9 cellular contexts compared by ENCODE assay signal in genomic region chr16:637081-638018, GRCh38. TPM values are rescaled to one million over a fixed set of nuclear protein-coding genes. Genes with fewer than 3 reads are reported as not detected.
DNase-seq lines count a peak whose midpoint lies in the region; ATAC-seq, FAIRE-seq and TF ChIP-seq lines count a peak whose summit lies in the region.
"Had no signal": no experiment of that assay in that cellular context is flagged by ENCODE, and none has a peak within 500 bp of the region (broad histone marks: within the 10 kb centered on the region; RNA-seq: fewer than 3 reads in every experiment).

No MANE protein-coding gene starts in this region.

- no peaks in the 10 kb centered on the region for H3K9me3 Mint-ChIP-seq in CD8-positive, alpha-beta T cell

- H3K27me3 Mint-ChIP-seq in CD8-positive, alpha-beta T cell (ENCODE audit: low read depth), result no peaks in the 10 kb centered on the region

- POLR2A ChIA-PET in CD8-positive, alpha-beta T cell (lab: Charles Lee), result interaction anchor here (0.7 to 1.6 kb wide), 12 partner anchors 12 to 402 kb away, joined by 3 to 12 read pairs (median 4); partner anchors contain the start of genes ANTKMT, CAPN15, FAM234A and SOX8

- TF ChIP-seq CTCF in CD8-positive, alpha-beta T cell (IDR thresholded peaks at IDR 0.05), result no peak
- TF ChIP-seq CTCF in VCaP (conservative IDR thresholded peaks at IDR 0.05) (no peak), bronchial epithelial cell (IDR thresholded peaks at IDR 0.05; ENCODE audit: insufficient read depth, low read length, severe bottlenecking) (no peak), keratinocyte (optimal IDR thresholded peaks at IDR 0.05 in 1 of 3, IDR thresholded peaks at IDR 0.05 in 1 of 3, conservative IDR thresholded peaks at IDR 0.05 in 1 of 3; ENCODE audit: extremely low read depth in 1 of 3, insufficient read depth in 2 of 3, low read length in 3 of 3) (no peak)

- H3K4me1 Mint-ChIP-seq in CD8-positive, alpha-beta T cell (ENCODE audit: low read depth), result peaks cover 10% of the 10 kb centered on the region

- peak overlapping the region; percentile 96 for H3K27ac Mint-ChIP-seq in CD8-positive, alpha-beta T cell

- no peaks in the 10 kb centered on the region for H3K27me3 ChIP-seq in CD8-positive, alpha-beta T cell (ENCODE audit: insufficient read depth, low read length)
- H3K27me3 ChIP-seq in bronchial epithelial cell (ENCODE audit: control insufficient read depth, insufficient read depth, low read length) (no peaks in the 10 kb centered on the region), keratinocyte (ENCODE audit: control insufficient read depth, extremely low read depth, insufficient read depth, low read length) (no peaks in the 10 kb centered on the region)

- H3K9me1 ChIP-seq in keratinocyte (ENCODE audit: control insufficient read depth, extremely low read depth, insufficient read depth, low read length), result no peaks in the 10 kb centered on the region

- H3K36me3 Mint-ChIP-seq in CD8-positive, alpha-beta T cell, result peaks cover 14% of the 10 kb centered on the region

- H2AFZ ChIP-seq in keratinocyte (ENCODE audit: control insufficient read depth, low read length), result peak overlapping the region; percentile 95

- peaks cover 24% of the 10 kb centered on the region for H3K4me1 ChIP-seq in CD8-positive, alpha-beta T cell (ENCODE audit: insufficient read depth, low read length)
- H3K4me1 ChIP-seq in keratinocyte (ENCODE audit: control insufficient read depth, extremely low read depth, insufficient read depth, low read length), result peaks cover 8% of the 10 kb centered on the region

- H3K79me2 ChIP-seq in keratinocyte (ENCODE audit: control insufficient read depth, insufficient read depth, low read length), result peaks cover 8% of the 10 kb centered on the region

- peak overlapping the region; percentile 77 for H3K4me3 ChIP-seq in CD8-positive, alpha-beta T cell (ENCODE audit: low read depth, low read length)
- H3K4me3 ChIP-seq in bronchial epithelial cell (ENCODE audit: low read depth, low read length), result peak overlapping the region; percentile 91
- H3K4me3 ChIP-seq in keratinocyte (ENCODE audit: control insufficient read depth in 2 of 3, extremely low read depth in 1 of 3, insufficient read depth in 2 of 3, low read depth in 1 of 3, low read length in 3 of 3), result peak overlapping the region; percentile 74 to 85 (median 83)

- no peaks in the 10 kb centered on the region for H3K36me3 ChIP-seq in CD8-positive, alpha-beta T cell (ENCODE audit: insufficient read depth, low read length)
- H3K36me3 ChIP-seq in bronchial epithelial cell (ENCODE audit: control insufficient read depth, insufficient read depth, low read length), result peaks cover 3% of the 10 kb centered on the region
- peaks cover 2 to 10% of the 10 kb centered on the region in 2 experiments for H3K36me3 ChIP-seq in keratinocyte (ENCODE audit: control insufficient read depth in 2 of 2, extremely low read depth in 1 of 2, insufficient read depth in 2 of 2, low read length in 2 of 2)

- CTCF ChIA-PET in CD8-positive, alpha-beta T cell (lab: Charles Lee), result interaction anchor here (1.4 to 1.5 kb wide), 3 partner anchors 11 to 43 kb away, joined by 4 to 6 read pairs (median 5); partner anchors contain the start of gene STUB1

- H3K4me3 Mint-ChIP-seq in CD8-positive, alpha-beta T cell, result peak overlapping the region; percentile 98

- intact Hi-C loops in CD8-positive, alpha-beta T cell (cut with DNase I, micrococcal nuclease), result loop anchor here (2.0 to 10.0 kb wide), 7 partner anchors 31 to 783 kb away; partner anchors contain the start of genes CHTF18 (in 2 of the 2), RPUSD1 (in 2 of the 2), DECR2 (in 1 of the 2) and NHLRC4 (in 1 of the 2)

- peak overlapping the region; percentile 56 for H3K4me2 ChIP-seq in keratinocyte (ENCODE audit: control insufficient read depth, extremely low read depth, insufficient read depth, low read depth, low read length)

- DNase-seq in CD8-positive, alpha-beta T cell, result peak in 6 of 7 experiments; percentile 81 to 88 (median 83)
- peak; percentile 97 for DNase-seq in HTR-8/SVneo (ENCODE audit: insufficient read length, low spot score)
- no peak for DNase-seq in bronchial epithelial cell (ENCODE audit: low read depth)
- peak; percentile 60 for DNase-seq in keratinocyte (ENCODE audit: low read depth, low spot score)
- DNase-seq in stimulated activated CD4-positive, alpha-beta T cell treated with anti-CD3 and anti-CD28 coated beads, Interleukin-12 subunit alpha, Interleukin-12 subunit beta, amount 100 ng/mL, for 48 hours (ENCODE audit: low read depth in 2 of 3, low spot score in 1 of 3), result peak; percentile 82 to 86 (median 82)

- FAIRE-seq in HTR-8/SVneo (lab: Jason Lieb, UNC), result peak; percentile 26
- FAIRE-seq in bronchial epithelial cell (lab: Jason Lieb, UNC), result no peak
- no peak for FAIRE-seq in keratinocyte (lab: Jason Lieb, UNC)
- FAIRE-seq: TTC549 had no signal

- peak overlapping the region; percentile 56 for H3K27ac ChIP-seq in CD8-positive, alpha-beta T cell (ENCODE audit: low read depth, low read length)
- H3K27ac ChIP-seq in VCaP (peak overlapping the region; percentile 86), keratinocyte (ENCODE audit: control insufficient read depth, insufficient read depth, low read length) (peak overlapping the region; percentile 90)

- peak overlapping the region; percentile 85 for H3K9ac ChIP-seq in keratinocyte (ENCODE audit: control insufficient read depth, extremely low read depth, insufficient read depth, low read length)

- no peaks in the 10 kb centered on the region for H4K20me1 ChIP-seq in keratinocyte (ENCODE audit: control insufficient read depth, extremely low read depth, insufficient read depth, low read length)

- dilution Hi-C loops in keratinocyte (cut with MboI; ENCODE audit: extremely low pct_ligation_motif_present, low sequenced_read_pairs), result no loop called here

- no peaks in the 10 kb centered on the region for H3K9me3 ChIP-seq in CD8-positive, alpha-beta T cell (ENCODE audit: low read length)
- H3K9me3 ChIP-seq in keratinocyte (ENCODE audit: control insufficient read depth, low read depth, low read length), result no peaks in the 10 kb centered on the region

- peak; percentile 72 for ATAC-seq in CD8-positive, alpha-beta T cell
- ATAC-seq in GM18870 (IDR thresholded peaks at IDR 0.05; ENCODE audit: unreplicated experiment) (no peak), GM19397 (IDR thresholded peaks at IDR 0.05; ENCODE audit: unreplicated experiment) (no peak)

RNA-seq across cellular contexts. Expression of gene METTL26, which starts 1.2 kb away (rescaled TPM):
- 10 to 100 TPM; 37.4 to 43.1 TPM for total RNA-seq in CD8-positive, alpha-beta T cell
- 50.8 and 55.3 TPM in 2 replicates for total RNA-seq in bronchial epithelial cell
- 46.9 to 65.8 TPM (median 49.4 TPM) in 3 replicates for polyA plus RNA-seq in keratinocyte
- 4.3 TPM for polyA plus RNA-seq in keratinocyte (2011; ENCODE audit: low read depth)
- polyA plus RNA-seq in keratinocyte (2011; cell fraction: cytosol; rRNA removed), result 33.1 and 62.1 TPM in 2 replicates
- 26.6 and 41.1 TPM in 2 replicates for polyA plus RNA-seq in keratinocyte (2011; cell fraction: nucleus; rRNA removed)
- polyA plus RNA-seq in keratinocyte (2012; ENCODE audit: low replicate concordance), result 49.5 and 75.8 TPM in 2 replicates
- polyA minus RNA-seq in keratinocyte, result 13.4 to 34.2 TPM (median 25.4 TPM) in 3 replicates
- 109 TPM for polyA minus RNA-seq in keratinocyte (2011; cell fraction: cytosol; rRNA and poly(A)+ RNA removed)
- polyA minus RNA-seq in keratinocyte (2011; cell fraction: nucleus; rRNA and poly(A)+ RNA removed), result 10.2 and 15.6 TPM in 2 replicates

RNA-seq across cellular contexts. Expression of gene MCRIP2, which starts 4.3 kb away (rescaled TPM):
- 10 to 100 TPM; 15.9 to 19.2 TPM for total RNA-seq in CD8-positive, alpha-beta T cell
- total RNA-seq in bronchial epithelial cell, result 30.2 and 45.0 TPM in 2 replicates
- polyA plus RNA-seq in keratinocyte, result 5.9 to 14.5 TPM (median 8.1 TPM) in 3 replicates
- 1.1 TPM for polyA plus RNA-seq in keratinocyte (2011; ENCODE audit: low read depth)
- polyA plus RNA-seq in keratinocyte (2011; cell fraction: cytosol; rRNA removed), result 5.4 and 16.2 TPM in 2 replicates
- polyA plus RNA-seq in keratinocyte (2011; cell fraction: nucleus; rRNA removed), result 6.7 and 7.0 TPM in 2 replicates
- 9.7 and 15.6 TPM in 2 replicates for polyA plus RNA-seq in keratinocyte (2012; ENCODE audit: low replicate concordance)
- 1.9 to 3.7 TPM (median 2.8 TPM) in 3 replicates for polyA minus RNA-seq in keratinocyte
- 34.0 TPM for polyA minus RNA-seq in keratinocyte (2011; cell fraction: cytosol; rRNA and poly(A)+ RNA removed)
- 4.3 and 4.9 TPM in 2 replicates for polyA minus RNA-seq in keratinocyte (2011; cell fraction: nucleus; rRNA and poly(A)+ RNA removed)

RNA-seq across cellular contexts. Expression of gene WFIKKN1, which starts 6.6 kb away (rescaled TPM):
- total RNA-seq in CD8-positive, alpha-beta T cell, result under 1 TPM; 0.16 to 0.17 TPM
- 0.13 TPM in 1 of 2 replicates, not detected in the other for total RNA-seq in bronchial epithelial cell
- 0.01 to 0.04 TPM in 2 of 3 replicates, not detected in the other for polyA plus RNA-seq in keratinocyte
- polyA plus RNA-seq in keratinocyte (2011; ENCODE audit: low read depth), result 0.12 TPM
- polyA plus RNA-seq in keratinocyte (2011; cell fraction: cytosol; rRNA removed), result 0.01 and 0.03 TPM in 2 replicates
- 0.12 and 0.17 TPM in 2 replicates for polyA plus RNA-seq in keratinocyte (2011; cell fraction: nucleus; rRNA removed)
- polyA plus RNA-seq in keratinocyte (2012; ENCODE audit: low replicate concordance), result 0.03 and 0.47 TPM in 2 replicates
- polyA minus RNA-seq in keratinocyte, result 0.10 TPM in 1 of 3 replicates, not detected in the others
- not detected for polyA minus RNA-seq in keratinocyte (2011; cell fraction: cytosol; rRNA and poly(A)+ RNA removed)
- polyA minus RNA-seq in keratinocyte (2011; cell fraction: nucleus; rRNA and poly(A)+ RNA removed), result 0.31 and 0.42 TPM in 2 replicates

RNA-seq across cellular contexts. Expression of gene WDR90, which starts 11.8 kb away (rescaled TPM):
- total RNA-seq in CD8-positive, alpha-beta T cell, result 10 to 100 TPM; 15.0 to 22.8 TPM
- 4.2 and 7.2 TPM in 2 replicates for total RNA-seq in bronchial epithelial cell
- polyA plus RNA-seq in keratinocyte, result 5.9 to 9.2 TPM (median 8.2 TPM) in 3 replicates
- 1.7 TPM for polyA plus RNA-seq in keratinocyte (2011; ENCODE audit: low read depth)
- polyA plus RNA-seq in keratinocyte (2011; cell fraction: cytosol; rRNA removed), result 0.96 and 2.7 TPM in 2 replicates
- polyA plus RNA-seq in keratinocyte (2011; cell fraction: nucleus; rRNA removed), result 40.1 and 49.6 TPM in 2 replicates
- polyA plus RNA-seq in keratinocyte (2012; ENCODE audit: low replicate concordance), result 8.4 and 10.3 TPM in 2 replicates
- polyA minus RNA-seq in keratinocyte, result 5.4 to 10.3 TPM (median 6.6 TPM) in 3 replicates
- polyA minus RNA-seq in keratinocyte (2011; cell fraction: cytosol; rRNA and poly(A)+ RNA removed), result 10.2 TPM
- 13.1 and 17.9 TPM in 2 replicates for polyA minus RNA-seq in keratinocyte (2011; cell fraction: nucleus; rRNA and poly(A)+ RNA removed)

RNA-seq across cellular contexts. Expression of gene RHOT2, which starts 30.6 kb away (rescaled TPM):
- total RNA-seq in CD8-positive, alpha-beta T cell, result 100 to 1,000 TPM; 163 to 175 TPM
- 44.5 and 52.4 TPM in 2 replicates for total RNA-seq in bronchial epithelial cell
- polyA plus RNA-seq in keratinocyte, result 58.7 to 97.0 TPM (median 61.7 TPM) in 3 replicates
- polyA plus RNA-seq in keratinocyte (2011; ENCODE audit: low read depth), result 60.0 TPM
- polyA plus RNA-seq in keratinocyte (2011; cell fraction: cytosol; rRNA removed), result 20.5 and 45.5 TPM in 2 replicates
- polyA plus RNA-seq in keratinocyte (2011; cell fraction: nucleus; rRNA removed), result 279 and 341 TPM in 2 replicates
- polyA plus RNA-seq in keratinocyte (2012; ENCODE audit: low replicate concordance), result 64.1 and 66.4 TPM in 2 replicates
- polyA minus RNA-seq in keratinocyte, result 26.1 to 90.0 TPM (median 31.0 TPM) in 3 replicates
- polyA minus RNA-seq in keratinocyte (2011; cell fraction: cytosol; rRNA and poly(A)+ RNA removed), result 72.1 TPM
- polyA minus RNA-seq in keratinocyte (2011; cell fraction: nucleus; rRNA and poly(A)+ RNA removed), result 61.3 and 76.7 TPM in 2 replicates
